Comparison of ENCODE assay signal across 1 cellular context in genomic region chr14:94394025-94394493, GRCh38.
TF ChIP-seq lines count a peak whose summit lies in the region.

No MANE protein-coding gene starts in this region.

TF ChIP-seq in HepG2, 621 proteins besides CTCF, POLR2A, EP300 and RAD21 (continued from another document and continues in another):
- TF ChIP-seq MLXIP (CRISPR knock-in tag; IDR thresholded peaks at IDR 0.05; ENCODE audit: borderline replicate concordance) (no peak), REPIN1 (CRISPR knock-in tag; IDR thresholded peaks at IDR 0.05; ENCODE audit: borderline replicate concordance, low read depth) (0 out of 2 replicates have a peak, but pooled peaks have one; percentile 25), HNF1B (CRISPR knock-in tag; IDR thresholded peaks at IDR 0.05) (peak; percentile 95), MXD3 (CRISPR knock-in tag; IDR thresholded peaks at IDR 0.05) (no peak), ZNF510 (CRISPR knock-in tag; IDR thresholded peaks at IDR 0.05; ENCODE audit: low read depth) (no peak), NR2F6 (IDR thresholded peaks at IDR 0.05) (peak; percentile 5; the same call in 1 of the 2 replicates), NR2F6 (CRISPR knock-in tag; IDR thresholded peaks at IDR 0.05) (no peak), ZNF335 (CRISPR knock-in tag; IDR thresholded peaks at IDR 0.05) (no peak; the same call in 1 of the 2 replicates), IKZF1 (IDR thresholded peaks at IDR 0.05) (no peak), CBX1 (IDR thresholded peaks at IDR 0.05; ENCODE audit: low read depth) (peak; percentile 89), ZSCAN31 (CRISPR knock-in tag; IDR thresholded peaks at IDR 0.05; ENCODE audit: low read depth) (no peak; the same call in 1 of the 2 replicates), THAP8 (CRISPR knock-in tag; IDR thresholded peaks at IDR 0.05; ENCODE audit: borderline replicate concordance) (no peak), ZNF639 (CRISPR knock-in tag; conservative IDR thresholded peaks at IDR 0.05) (no peak), ETV5 (CRISPR knock-in tag; IDR thresholded peaks at IDR 0.05; ENCODE audit: borderline replicate concordance) (0 out of 2 replicates have a peak, but pooled peaks have one; percentile 10), MTA3 (CRISPR knock-in tag; IDR thresholded peaks at IDR 0.05) (no peak), MAFF (IDR thresholded peaks at IDR 0.05; ENCODE audit: low read depth, low read length) (no peak), ZNF264 (CRISPR knock-in tag; IDR thresholded peaks at IDR 0.05) (no peak), PPARG (CRISPR knock-in tag; conservative IDR thresholded peaks at IDR 0.05) (no peak), ZUFSP (CRISPR knock-in tag; IDR thresholded peaks at IDR 0.05; ENCODE audit: borderline replicate concordance) (no peak), CENPX (CRISPR knock-in tag; IDR thresholded peaks at IDR 0.05) (no peak), TRIM24 (CRISPR knock-in tag; IDR thresholded peaks at IDR 0.05) (no peak), ZNF275 (CRISPR knock-in tag; IDR thresholded peaks at IDR 0.05; ENCODE audit: borderline replicate concordance) (no peak), ZNF451 (CRISPR knock-in tag; IDR thresholded peaks at IDR 0.05) (no peak), ZNF3 (CRISPR knock-in tag; IDR thresholded peaks at IDR 0.05) (no peak), TRIM22 (IDR thresholded peaks at IDR 0.05) (no peak), MAX (IDR thresholded peaks at IDR 0.05) (peak; percentile 78), IRX3 (CRISPR knock-in tag; IDR thresholded peaks at IDR 0.05; ENCODE audit: borderline replicate concordance, low read depth) (no peak), HINFP (CRISPR knock-in tag; IDR thresholded peaks at IDR 0.05; ENCODE audit: low read depth) (no peak), ZMAT5 (CRISPR knock-in tag; IDR thresholded peaks at IDR 0.05; ENCODE audit: borderline replicate concordance, low read depth) (no peak), ZNF619 (CRISPR knock-in tag; IDR thresholded peaks at IDR 0.05) (no peak), ZNF292 (CRISPR knock-in tag; IDR thresholded peaks at IDR 0.05; ENCODE audit: borderline replicate concordance, low read depth) (peak; percentile 18; the same call in 1 of the 2 replicates), FOXA3 (CRISPR knock-in tag; IDR thresholded peaks at IDR 0.05) (peak; percentile 59; the same call in 1 of the 2 replicates), NRL (CRISPR knock-in tag; IDR thresholded peaks at IDR 0.05; ENCODE audit: borderline replicate concordance) (no peak; the same call in 1 of the 2 replicates), ZBTB49 (CRISPR knock-in tag; IDR thresholded peaks at IDR 0.05; ENCODE audit: borderline replicate concordance) (no peak), AGO2 (optimal IDR thresholded peaks at IDR 0.05; ENCODE audit: low read depth, low read length) (no peak), ZNF747 (CRISPR knock-in tag; IDR thresholded peaks at IDR 0.05; ENCODE audit: borderline replicate concordance) (no peak), ONECUT2 (CRISPR knock-in tag; IDR thresholded peaks at IDR 0.05) (peak; percentile 91), FOXP4 (CRISPR knock-in tag; IDR thresholded peaks at IDR 0.05) (peak; percentile 51; the same call in 1 of the 2 replicates), SAFB2 (CRISPR knock-in tag; IDR thresholded peaks at IDR 0.05; ENCODE audit: borderline replicate concordance, low read depth) (no peak), ZNF17 (CRISPR knock-in tag; IDR thresholded peaks at IDR 0.05) (no peak), ZNF260 (CRISPR knock-in tag; IDR thresholded peaks at IDR 0.05; ENCODE audit: borderline replicate concordance, low read depth) (no peak)
